ENCODE assay signal across 16 cellular contexts in genomic region chr7:76390092-76390491, GRCh38. TPM values are rescaled to one million over a fixed set of nuclear protein-coding genes. Genes with fewer than 3 reads are reported as not detected.
"Had no signal": no experiment of that assay in that cellular context is flagged by ENCODE, and none has a peak within 500 bp of the region (broad histone marks: within the 10 kb centered on the region; RNA-seq: fewer than 3 reads in every experiment).

No MANE protein-coding gene starts in this region.

- H3K36me3 ChIP-seq: right atrium auricular region, thoracic aorta had no signal

- H3K27ac ChIP-seq: right atrium auricular region, thoracic aorta had no signal

- H3K27me3 ChIP-seq: right atrium auricular region had no signal

- H3K27ac Mint-ChIP-seq: progenitor cell of endocrine pancreas; stimulated activated naive CD8-positive, alpha-beta T cell treated with anti-CD3 and anti-CD28 coated beads, Interleukin-15, Interleukin-2, amounts not matched to agents 100 ng/mL and 50 ng/mL, for 24 hours; T-helper 17 cell had no signal

- H3K4me3 Mint-ChIP-seq: stimulated activated naive CD8-positive, alpha-beta T cell treated with anti-CD3 and anti-CD28 coated beads, Interleukin-15, Interleukin-2, amounts not matched to agents 100 ng/mL and 50 ng/mL, for 24 hours; T-helper 17 cell had no signal

- H3K9me3 Mint-ChIP-seq: naive B cell; stimulated activated naive CD8-positive, alpha-beta T cell treated with anti-CD3 and anti-CD28 coated beads, Interleukin-15, Interleukin-2, amounts not matched to agents 100 ng/mL and 50 ng/mL, for 24 hours had no signal

- H3K36me3 Mint-ChIP-seq: naive B cell had no signal

- ATAC-seq: T-helper 17 cell had no signal

- H3K27me3 Mint-ChIP-seq: naive B cell; stimulated activated naive CD8-positive, alpha-beta T cell treated with anti-CD3 and anti-CD28 coated beads, Interleukin-15, Interleukin-2, amounts not matched to agents 100 ng/mL and 50 ng/mL, for 24 hours; T-helper 17 cell had no signal

- H3K9me3 ChIP-seq: right atrium auricular region, thoracic aorta had no signal

- H3K4me3 ChIP-seq: right atrium auricular region, thoracic aorta had no signal

- FAIRE-seq: small intestine, TTC549 had no signal

- DNase-seq: activated CD4-positive, alpha-beta T cell treated with anti-CD3 and anti-CD28 coated beads, Interleukin-2, amount 50 U/mL, for 4 hours; activated CD4-positive, CD25-positive, alpha-beta regulatory T cell; activated naive CD4-positive, alpha-beta T cell treated with anti-CD3 and anti-CD28 coated beads, Interleukin-2, amount 50 U/mL, for 16 hours; islet precursor cell; naive B cell; occipital lobe; small intestine; stimulated activated CD4-positive, alpha-beta T cell treated with anti-CD3 and anti-CD28 coated beads, Interleukin-4, amount 100 ng/mL, for 4 hours; stimulated activated CD8-positive, alpha-beta memory T cell treated with anti-CD3 and anti-CD28 coated beads, Interleukin-4, amount 100 ng/mL, for 48 hours; T-helper 17 cell had no signal

RNA-seq across cellular contexts. Expression of gene SSC4D, which starts 19.4 kb away (rescaled TPM):
- total RNA-seq: mononuclear cell, T-helper 17 cell had no signal

RNA-seq across cellular contexts. Expression of gene ZP3, which starts 34.7 kb away (rescaled TPM):
- total RNA-seq: progenitor cell of endocrine pancreas had no signal
